Comparison of ENCODE assay signal across 1 cellular context in genomic region chr22:23565942-23566715, GRCh38.
A peak's percentile ranks its signal among the peaks of the same experiment; 100 is the strongest.
TF ChIP-seq lines count a peak whose summit lies in the region.

No MANE protein-coding gene starts in this region.

TF ChIP-seq in K562, 482 proteins besides CTCF, POLR2A, EP300 and RAD21 (continued from another document):
- TF ChIP-seq, protein P1, sequence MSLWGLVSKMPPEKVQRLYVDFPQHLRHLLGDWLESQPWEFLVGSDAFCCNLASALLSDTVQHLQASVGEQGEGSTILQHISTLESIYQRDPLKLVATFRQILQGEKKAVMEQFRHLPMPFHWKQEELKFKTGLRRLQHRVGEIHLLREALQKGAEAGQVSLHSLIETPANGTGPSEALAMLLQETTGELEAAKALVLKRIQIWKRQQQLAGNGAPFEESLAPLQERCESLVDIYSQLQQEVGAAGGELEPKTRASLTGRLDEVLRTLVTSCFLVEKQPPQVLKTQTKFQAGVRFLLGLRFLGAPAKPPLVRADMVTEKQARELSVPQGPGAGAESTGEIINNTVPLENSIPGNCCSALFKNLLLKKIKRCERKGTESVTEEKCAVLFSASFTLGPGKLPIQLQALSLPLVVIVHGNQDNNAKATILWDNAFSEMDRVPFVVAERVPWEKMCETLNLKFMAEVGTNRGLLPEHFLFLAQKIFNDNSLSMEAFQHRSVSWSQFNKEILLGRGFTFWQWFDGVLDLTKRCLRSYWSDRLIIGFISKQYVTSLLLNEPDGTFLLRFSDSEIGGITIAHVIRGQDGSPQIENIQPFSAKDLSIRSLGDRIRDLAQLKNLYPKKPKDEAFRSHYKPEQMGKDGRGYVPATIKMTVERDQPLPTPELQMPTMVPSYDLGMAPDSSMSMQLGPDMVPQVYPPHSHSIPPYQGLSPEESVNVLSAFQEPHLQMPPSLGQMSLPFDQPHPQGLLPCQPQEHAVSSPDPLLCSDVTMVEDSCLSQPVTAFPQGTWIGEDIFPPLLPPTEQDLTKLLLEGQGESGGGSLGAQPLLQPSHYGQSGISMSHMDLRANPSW (CRISPR knock-in tag; IDR thresholded peaks at IDR 0.05): no peak
- TF ChIP-seq HNRNPL (IDR thresholded peaks at IDR 0.05; ENCODE audit: low read depth, low read length): no peak
- no peak for TF ChIP-seq SUPT5H (IDR thresholded peaks at IDR 0.05)
- TF ChIP-seq TGIF2 (CRISPR knock-in tag; IDR thresholded peaks at IDR 0.05): no peak
- TF ChIP-seq, protein P2, sequence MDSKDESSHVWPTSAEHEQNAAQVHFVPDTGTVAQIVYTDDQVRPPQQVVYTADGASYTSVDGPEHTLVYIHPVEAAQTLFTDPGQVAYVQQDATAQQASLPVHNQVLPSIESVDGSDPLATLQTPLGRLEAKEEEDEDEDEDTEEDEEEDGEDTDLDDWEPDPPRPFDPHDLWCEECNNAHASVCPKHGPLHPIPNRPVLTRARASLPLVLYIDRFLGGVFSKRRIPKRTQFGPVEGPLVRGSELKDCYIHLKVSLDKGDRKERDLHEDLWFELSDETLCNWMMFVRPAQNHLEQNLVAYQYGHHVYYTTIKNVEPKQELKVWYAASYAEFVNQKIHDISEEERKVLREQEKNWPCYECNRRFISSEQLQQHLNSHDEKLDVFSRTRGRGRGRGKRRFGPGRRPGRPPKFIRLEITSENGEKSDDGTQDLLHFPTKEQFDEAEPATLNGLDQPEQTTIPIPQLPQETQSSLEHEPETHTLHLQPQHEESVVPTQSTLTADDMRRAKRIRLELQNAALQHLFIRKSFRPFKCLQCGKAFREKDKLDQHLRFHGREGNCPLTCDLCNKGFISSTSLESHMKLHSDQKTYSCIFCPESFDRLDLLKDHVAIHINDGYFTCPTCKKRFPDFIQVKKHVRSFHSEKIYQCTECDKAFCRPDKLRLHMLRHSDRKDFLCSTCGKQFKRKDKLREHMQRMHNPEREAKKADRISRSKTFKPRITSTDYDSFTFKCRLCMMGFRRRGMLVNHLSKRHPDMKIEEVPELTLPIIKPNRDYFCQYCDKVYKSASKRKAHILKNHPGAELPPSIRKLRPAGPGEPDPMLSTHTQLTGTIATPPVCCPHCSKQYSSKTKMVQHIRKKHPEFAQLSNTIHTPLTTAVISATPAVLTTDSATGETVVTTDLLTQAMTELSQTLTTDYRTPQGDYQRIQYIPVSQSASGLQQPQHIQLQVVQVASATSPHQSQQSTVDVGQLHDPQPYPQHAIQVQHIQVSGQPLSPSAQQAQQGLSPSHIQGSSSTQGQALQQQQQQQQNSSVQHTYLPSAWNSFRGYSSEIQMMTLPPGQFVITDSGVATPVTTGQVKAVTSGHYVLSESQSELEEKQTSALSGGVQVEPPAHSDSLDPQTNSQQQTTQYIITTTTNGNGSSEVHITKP (IDR thresholded peaks at IDR 0.05; ENCODE audit: partially characterized antibody): no peak
- no peak for TF ChIP-seq ZBTB34 (CRISPR knock-in tag; IDR thresholded peaks at IDR 0.05)
- TF ChIP-seq ARNT (IDR thresholded peaks at IDR 0.05): no peak
- TF ChIP-seq ELF1 (tag; IDR thresholded peaks at IDR 0.05): no peak
- TF ChIP-seq CREB3L1 (IDR thresholded peaks at IDR 0.05; ENCODE audit: borderline replicate concordance, low read depth): no peak
- no peak for TF ChIP-seq ZNF384 (IDR thresholded peaks at IDR 0.05; ENCODE audit: low read depth, low read length)
- TF ChIP-seq MGA (IDR thresholded peaks at IDR 0.05): no peak
- no peak for TF ChIP-seq ZNF785 (CRISPR knock-in tag; IDR thresholded peaks at IDR 0.05)
- TF ChIP-seq FOXP4 (CRISPR knock-in tag; IDR thresholded peaks at IDR 0.05; ENCODE audit: borderline replicate concordance): no peak
- TF ChIP-seq FOSL1 (tag; conservative IDR thresholded peaks at IDR 0.05): no peak
- TF ChIP-seq ZNF263 (CRISPR knock-in tag; IDR thresholded peaks at IDR 0.05; ENCODE audit: borderline replicate concordance): peak; percentile 71; the same call in 1 of the 2 replicates
- TF ChIP-seq, protein P3, sequence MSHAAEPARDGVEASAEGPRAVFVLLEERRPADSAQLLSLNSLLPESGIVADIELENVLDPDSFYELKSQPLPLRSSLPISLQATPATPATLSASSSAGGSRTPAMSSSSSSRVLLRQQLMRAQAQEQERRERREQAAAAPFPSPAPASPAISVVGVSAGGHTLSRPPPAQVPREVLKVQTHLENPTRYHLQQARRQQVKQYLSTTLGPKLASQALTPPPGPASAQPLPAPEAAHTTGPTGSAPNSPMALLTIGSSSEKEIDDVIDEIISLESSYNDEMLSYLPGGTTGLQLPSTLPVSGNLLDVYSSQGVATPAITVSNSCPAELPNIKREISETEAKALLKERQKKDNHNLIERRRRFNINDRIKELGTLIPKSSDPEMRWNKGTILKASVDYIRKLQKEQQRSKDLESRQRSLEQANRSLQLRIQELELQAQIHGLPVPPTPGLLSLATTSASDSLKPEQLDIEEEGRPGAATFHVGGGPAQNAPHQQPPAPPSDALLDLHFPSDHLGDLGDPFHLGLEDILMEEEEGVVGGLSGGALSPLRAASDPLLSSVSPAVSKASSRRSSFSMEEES (CRISPR knock-in tag; IDR thresholded peaks at IDR 0.05): no peak
- TF ChIP-seq MYC (IDR thresholded peaks at IDR 0.05; ENCODE audit: low read depth, low read length): no peak
- no peak for TF ChIP-seq MYC (CRISPR knock-in tag; IDR thresholded peaks at IDR 0.05; ENCODE audit: borderline replicate concordance, low read depth)
- peak; percentile 45 for TF ChIP-seq EGR1 (conservative IDR thresholded peaks at IDR 0.05)
- TF ChIP-seq ZNF76 (CRISPR knock-in tag; IDR thresholded peaks at IDR 0.05; ENCODE audit: borderline replicate concordance): no peak
- TF ChIP-seq ETV5 (CRISPR knock-in tag; IDR thresholded peaks at IDR 0.05; ENCODE audit: low read depth): no peak
